18 cellular contexts compared by ENCODE assay signal in genomic region chr3:113105980-113106379, GRCh38.
A peak's percentile ranks its signal among the peaks of the same experiment; 100 is the strongest.
DNase-seq lines count a peak whose midpoint lies in the region; ATAC-seq and TF ChIP-seq lines count a peak whose summit lies in the region.
"Had no signal": no experiment of that assay in that cellular context is flagged by ENCODE, and none has a peak within 500 bp of the region (broad histone marks: within the 10 kb centered on the region; RNA-seq: fewer than 3 reads in every experiment).

No MANE protein-coding gene starts in this region.

- H3K9me3 ChIP-seq in HUES64 (ENCODE audit: insufficient read depth, low read depth, low read length) (no peaks in the 10 kb centered on the region), mesodermal cell (ENCODE audit: control insufficient read depth, low read length) (no peaks in the 10 kb centered on the region)

- no peak overlapping the region for H3K9ac ChIP-seq in HUES64 (ENCODE audit: low read depth, low read length)

- H3K27ac ChIP-seq in HUES64 (ENCODE audit: low read depth, low read length) (peak overlapping the region; percentile 88; the same call in 1 of the 2 replicates), mesodermal cell (ENCODE audit: low read depth, low read length, severe bottlenecking) (peak overlapping the region; percentile 17)
- H3K27ac ChIP-seq: PC-9 had no signal

- H3K27me3 ChIP-seq in HUES64 (ENCODE audit: insufficient read depth, low read length): no peaks in the 10 kb centered on the region

- H3K4me1 ChIP-seq in HUES64 (ENCODE audit: insufficient read depth, low read length) (peaks cover 38% of the 10 kb centered on the region), mesodermal cell (ENCODE audit: control insufficient read depth, insufficient read depth, low read length, poor library complexity, severe bottlenecking) (peaks cover 9% of the 10 kb centered on the region)

- H3K4me3 ChIP-seq in HUES64 (ENCODE audit: low read length) (no peak overlapping the region), astrocyte of the spinal cord (ENCODE audit: low read depth, low read length) (no peak overlapping the region), mesodermal cell (ENCODE audit: extremely low read depth, insufficient read depth, low read length, poor library complexity, severe bottlenecking) (no peak overlapping the region)
- H3K4me3 ChIP-seq: GM12878, PC-9 had no signal

- H3K36me3 ChIP-seq in HUES64 (ENCODE audit: insufficient read depth, low read length) (no peaks in the 10 kb centered on the region), mesodermal cell (ENCODE audit: control insufficient read depth, insufficient read depth, low read length) (no peaks in the 10 kb centered on the region)

- 52% methylated on average over 3 of the region's 3 CpGs for WGBS in HUES64
- 67 to 80% methylated on average over 1 to 3 of the region's 3 CpGs for WGBS in mesodermal cell (ENCODE audit: insufficient coverage in 2 of 2), 2 experiments

- no peak overlapping the region for H3K27ac Mint-ChIP-seq in activated naive CD4-positive, alpha-beta T cell treated with anti-CD3 and anti-CD28 coated beads, Interleukin-2, amount 50 U/mL, for 72 hours
- H3K27ac Mint-ChIP-seq: T-cell had no signal

- H3K36me3 Mint-ChIP-seq in activated naive CD4-positive, alpha-beta T cell treated with anti-CD3 and anti-CD28 coated beads, Interleukin-2, amount 50 U/mL, for 72 hours: no peaks in the 10 kb centered on the region

- ATAC-seq in GM19351 (IDR thresholded peaks at IDR 0.05; ENCODE audit: unreplicated experiment) (no peak), HG03565 (IDR thresholded peaks at IDR 0.05; ENCODE audit: unreplicated experiment) (no peak)
- no peak for ATAC-seq in activated naive CD4-positive, alpha-beta T cell treated with anti-CD3 and anti-CD28 coated beads, Interleukin-2, amount 50 U/mL, for 72 hours
- ATAC-seq: GM12878, T-cell had no signal

- no peak for TF ChIP-seq CTCF in astrocyte of the spinal cord (IDR thresholded peaks at IDR 0.05; ENCODE audit: low read depth, low read length)

- H3K9me3 Mint-ChIP-seq in activated naive CD4-positive, alpha-beta T cell treated with anti-CD3 and anti-CD28 coated beads, Interleukin-2, amount 50 U/mL, for 72 hours: no peaks in the 10 kb centered on the region
- H3K9me3 Mint-ChIP-seq: T-cell had no signal

- DNase-seq in Daoy (ENCODE audit: low read depth): peak; percentile 36
- DNase-seq in astrocyte of the spinal cord (ENCODE audit: low read depth, low spot score): peak; percentile 43
- no peak for DNase-seq in NCI-H82 (lab: John Stamatoyannopoulos, UW)
- DNase-seq in activated naive CD4-positive, alpha-beta T cell treated with anti-CD3 and anti-CD28 coated beads, Interleukin-2, amount 50 U/mL, for 72 hours (ENCODE audit: low spot score in 2 of 2): no peak
- DNase-seq: C1 segment of cervical spinal cord, DMS153, H7, MV-4-11, NCI-H1417, NCI-H1930, NCI-H774, PC-9, T-cell had no signal

- in situ Hi-C loops in astrocyte of the spinal cord (cut with HindIII; ENCODE audit: low sequenced_read_pairs): no loop called here

Comparison
In these comparisons a context has a peak if more than half of its experiments do, and no peak if none do; other contexts are left out.
1. DNase-seq: peak in Daoy (single experiment) and astrocyte of the spinal cord (single experiment); none in NCI-H82 (single experiment) and activated naive CD4-positive, alpha-beta T cell treated with anti-CD3 and anti-CD28 coated beads, Interleukin-2, amount 50 U/mL, for 72 hours (0 of 2).